In genomic region chr22:36333632-36334031, GRCh38 we compare ENCODE assay signal across 9 cellular contexts. TPM values are rescaled to one million over a fixed set of nuclear protein-coding genes. Genes with fewer than 3 reads are reported as not detected.
DNase-seq lines count a peak whose midpoint lies in the region; ATAC-seq and TF ChIP-seq lines count a peak whose summit lies in the region.
"Had no signal": no experiment of that assay in that cellular context is flagged by ENCODE, and none has a peak within 500 bp of the region (broad histone marks: within the 10 kb centered on the region; RNA-seq: fewer than 3 reads in every experiment).

No MANE protein-coding gene starts in this region.

- CTCF ChIA-PET in A673 (lab: Charles Lee): no interaction called here

- H3K4me1 Mint-ChIP-seq in natural killer cell treated with Interleukin-12 subunit alpha and Interleukin-12 subunit beta and Interleukin-15 and Interleukin-18, amount 100 ng/mL, for 72 hours (ENCODE audit: low read depth in 2 of 2): peaks cover 80 to 84% of the 10 kb centered on the region in 2 donors

- no peaks in the 10 kb centered on the region for H3K27me3 ChIP-seq in A673 (replicated peaks; ENCODE audit: insufficient read depth, low read depth, low read length, poor library complexity)

- H3K27ac ChIP-seq in A673 (ENCODE audit: low read depth, low read length, poor library complexity, severe bottlenecking) (peak overlapping the region; percentile 96), KOPT-K1 (ENCODE audit: low read depth, low read length, poor library complexity, severe bottlenecking) (peak overlapping the region; percentile 95), caudate nucleus (ENCODE audit: low read depth, low read length) (peak overlapping the region; percentile 92)

- H3K9me3 ChIP-seq in A673 (ENCODE audit: low read depth, low read length, poor library complexity, severe bottlenecking) (no peaks in the 10 kb centered on the region), KOPT-K1 (ENCODE audit: insufficient read depth, low read length, poor library complexity, severe bottlenecking) (no peaks in the 10 kb centered on the region)

- no peaks in the 10 kb centered on the region for H3K27me3 Mint-ChIP-seq in natural killer cell treated with Interleukin-12 subunit alpha and Interleukin-12 subunit beta and Interleukin-15 and Interleukin-18, amount 100 ng/mL, for 72 hours

- no peak overlapping the region for H3K4me3 ChIP-seq in A673 (ENCODE audit: low read depth, low read length, poor library complexity, severe bottlenecking)

- peak overlapping the region; percentile 99 to 100 for H3K27ac Mint-ChIP-seq in natural killer cell treated with Interleukin-12 subunit alpha and Interleukin-12 subunit beta and Interleukin-15 and Interleukin-18, amount 100 ng/mL, for 72 hours

- H3K36me3 ChIP-seq in A673 (ENCODE audit: insufficient read depth, low read length, poor library complexity, severe bottlenecking) (peaks cover 21% of the 10 kb centered on the region), KOPT-K1 (ENCODE audit: insufficient read depth, low read length) (peaks cover 79% of the 10 kb centered on the region)

- H3K4me3 Mint-ChIP-seq in natural killer cell treated with Interleukin-12 subunit alpha and Interleukin-12 subunit beta and Interleukin-15 and Interleukin-18, amount 100 ng/mL, for 72 hours: peak overlapping the region; percentile 96

- peaks cover 19% of the 10 kb centered on the region for H3K36me3 Mint-ChIP-seq in natural killer cell treated with Interleukin-12 subunit alpha and Interleukin-12 subunit beta and Interleukin-15 and Interleukin-18, amount 100 ng/mL, for 72 hours

- ATAC-seq in natural killer cell treated with Interleukin-12 subunit alpha and Interleukin-12 subunit beta and Interleukin-15 and Interleukin-18, amount 100 ng/mL, for 72 hours: no peak

- no peak for TF ChIP-seq CTCF in A673 (conservative IDR thresholded peaks at IDR 0.05; ENCODE audit: low read depth, low read length)

- no TSS peak for BruUV-seq in A673 (replicated peaks; lab: Mats Ljungman, UMichigan)

- POLR2A ChIA-PET in A673 (lab: Charles Lee; ENCODE audit: low non-redundant PET): no interaction called here

- peaks cover 90% of the 10 kb centered on the region for H3K4me1 ChIP-seq in A673 (ENCODE audit: insufficient read depth, low read length, poor library complexity, severe bottlenecking)

- no peaks in the 10 kb centered on the region for H3K9me3 Mint-ChIP-seq in natural killer cell treated with Interleukin-12 subunit alpha and Interleukin-12 subunit beta and Interleukin-15 and Interleukin-18, amount 100 ng/mL, for 72 hours

- intact Hi-C loops in A673 (cut with micrococcal nuclease; ENCODE audit: unreplicated experiment): no loop called here

- DNase-seq in A673 (ENCODE audit: low spot score) (no peak), caudate nucleus (lab: John Stamatoyannopoulos, UW) (peak in 2 of 61 donors; percentile 13 to 21), cerebellum (ENCODE audit: low spot score) (no peak), NCI-H2107 (lab: John Stamatoyannopoulos, UW) (no peak), DMS153 treated with DMSO at 0.1 percent for 48 hours (lab: John Stamatoyannopoulos, UW; ENCODE audit: unreplicated experiment) (no peak), NCI-H1930 (lab: John Stamatoyannopoulos, UW) (no peak)
- DNase-seq in natural killer cell treated with Interleukin-12 subunit alpha and Interleukin-12 subunit beta and Interleukin-15 and Interleukin-18, amount 100 ng/mL, for 72 hours (ENCODE audit: low spot score): no peak
- DNase-seq: NCI-H526 treated with DMSO at 0.1 percent for 48 hours had no signal

RNA-seq across cellular contexts. Expression of gene MYH9, which starts 54.1 kb away (rescaled TPM):
- total RNA-seq in A673 (2021) (290 and 323 TPM in 2 replicates), cerebellum (38.6 TPM)
- 100 to 1,000 TPM; 623 to 642 TPM for total RNA-seq in natural killer cell treated with Interleukin-12 subunit alpha and Interleukin-12 subunit beta and Interleukin-15 and Interleukin-18, amount 100 ng/mL, for 72 hours
